In genomic region chr5:124888622-124889521, GRCh38 we compare ENCODE assay signal across 9 cellular contexts.
DNase-seq lines count a peak whose midpoint lies in the region; ATAC-seq, FAIRE-seq and TF ChIP-seq lines count a peak whose summit lies in the region.
"Had no signal": no experiment of that assay in that cellular context is flagged by ENCODE, and none has a peak within 500 bp of the region (broad histone marks: within the 10 kb centered on the region; RNA-seq: fewer than 3 reads in every experiment).

No MANE protein-coding gene starts in this region.

- H3F3A ChIP-seq in neural cell (ENCODE audit: insufficient read depth, low read length, poor library complexity, severe bottlenecking) = no peaks in the 10 kb centered on the region

- CTCF ChIA-PET in endothelial cell of umbilical vein (lab: Charles Lee) = interaction anchor here (1.1 to 1.2 kb wide), 2 partner anchors 13 to 20 kb away, joined by 3 read pairs; no protein-coding TSS in a partner anchor

- no peaks in the 10 kb centered on the region for H3K9me3 ChIP-seq in endothelial cell of umbilical vein (replicated peaks; ENCODE audit: control insufficient read depth, insufficient read depth, low read length)
- no peaks in the 10 kb centered on the region for H3K9me3 ChIP-seq in neural cell (ENCODE audit: low read length)

- TF ChIP-seq RAD21 in neural cell (conservative IDR thresholded peaks at IDR 0.05) = no peak

- H3K4me2 ChIP-seq in endothelial cell of umbilical vein (ENCODE audit: insufficient read depth, low read length) (peak overlapping the region; percentile 63), neural cell (ENCODE audit: low read length) (no peak overlapping the region)

- ATAC-seq in Right ventricle myocardium inferior (no peak), GM21528 (IDR thresholded peaks at IDR 0.05; ENCODE audit: low FRiP score, unreplicated experiment) (no peak), GM21526 (IDR thresholded peaks at IDR 0.05; ENCODE audit: low FRiP score, unreplicated experiment) (no peak)

- H3K4me1 ChIP-seq in endothelial cell of umbilical vein (ENCODE audit: control insufficient read depth, extremely low read depth, insufficient read depth, low read length) = peaks cover 15% of the 10 kb centered on the region

- no peaks in the 10 kb centered on the region for H4K20me1 ChIP-seq in endothelial cell of umbilical vein (replicated peaks; ENCODE audit: control insufficient read depth, extremely low read depth, insufficient read depth, low read length)
- no peaks in the 10 kb centered on the region for H4K20me1 ChIP-seq in neural cell (ENCODE audit: insufficient read depth)

- no peak overlapping the region for H3K4me3 ChIP-seq in endothelial cell of umbilical vein (replicated peaks in 1 of 3; ENCODE audit: insufficient read depth in 1 of 3, low read depth in 1 of 3, low read length in 3 of 3)
- no peak overlapping the region for H3K4me3 ChIP-seq in neural cell (ENCODE audit: low read length)

- FAIRE-seq in endothelial cell of umbilical vein (lab: Jason Lieb, UNC) = no peak

- TF ChIP-seq POLR2A in endothelial cell of umbilical vein (IDR thresholded peaks at IDR 0.05; ENCODE audit: low read depth, low read length) = no peak

- H3K27me3 ChIP-seq in endothelial cell of umbilical vein (ENCODE audit: control insufficient read depth in 2 of 2, insufficient read depth in 2 of 2, low read length in 2 of 2) = no peaks in the 10 kb centered on the region
- no peaks in the 10 kb centered on the region for H3K27me3 ChIP-seq in neural cell (ENCODE audit: insufficient read depth, low read depth, low read length)

- DNase-seq in NCI-H146 (lab: John Stamatoyannopoulos, UW) (peak; percentile 5), NCI-H146 treated with DMSO at 0.1 percent for 48 hours (lab: John Stamatoyannopoulos, UW; ENCODE audit: unreplicated experiment) (no peak), endothelial cell of umbilical vein (ENCODE audit: low read depth, low spot score) (peak; percentile 29), Right ventricle myocardium inferior (ENCODE audit: missing footprints) (no peak), NCI-H187 (lab: John Stamatoyannopoulos, UW) (no peak)
- DNase-seq: stimulated activated naive CD4-positive, alpha-beta T cell treated with Interleukin-2 at 50 U/mL for 16 hours had no signal

- intact Hi-C loops in endothelial cell of umbilical vein (cut with micrococcal nuclease) (loop anchor here (5.0 kb wide), 1 partner anchor 142 kb away; the partner anchor contains the start of gene ZNF608), Right ventricle myocardium inferior (cut with DNase I) (no loop called here)

- BruUV-seq in endothelial cell of umbilical vein (replicated peaks; lab: Mats Ljungman, UMichigan) = no TSS peak

- dilution Hi-C loops in endothelial cell of umbilical vein (cut with MboI; ENCODE audit: extremely low pct_ligation_motif_present, low sequenced_read_pairs) = no loop called here

- no peak for TF ChIP-seq CTCF in endothelial cell of umbilical vein (IDR thresholded peaks at IDR 0.05; ENCODE audit: extremely low read depth in 1 of 2, insufficient read depth in 1 of 2, low read depth in 1 of 2, low read length in 2 of 2)
- TF ChIP-seq CTCF in neural cell (IDR thresholded peaks at IDR 0.05; ENCODE audit: poor library complexity, severe bottlenecking) = no peak

- H3K36me3 ChIP-seq in endothelial cell of umbilical vein (ENCODE audit: control insufficient read depth in 2 of 2, extremely low read depth in 1 of 2, insufficient read depth in 2 of 2, low read length in 2 of 2) = no peaks in the 10 kb centered on the region
- H3K36me3 ChIP-seq in neural cell (ENCODE audit: insufficient read depth, low read length) = no peaks in the 10 kb centered on the region

- peak overlapping the region; percentile 30 for H3K9ac ChIP-seq in endothelial cell of umbilical vein (replicated peaks; ENCODE audit: extremely low read depth, insufficient read depth, low read length)
- H3K9ac ChIP-seq in neural cell (ENCODE audit: low read length) = no peak overlapping the region

- POLR2A ChIA-PET in endothelial cell of umbilical vein (lab: Charles Lee) = interaction anchor here (1.4 kb wide), 1 partner anchor 140 kb away, joined by 3 read pairs; no protein-coding TSS in a partner anchor

- no peak for TF ChIP-seq EP300 in neural cell (conservative IDR thresholded peaks at IDR 0.05; ENCODE audit: poor library complexity, severe bottlenecking)

- no peaks in the 10 kb centered on the region for H3K9me2 ChIP-seq in neural cell (ENCODE audit: insufficient read depth, low read length)

- no peaks in the 10 kb centered on the region for H3K9me1 ChIP-seq in endothelial cell of umbilical vein (replicated peaks; ENCODE audit: control insufficient read depth, extremely low read depth, insufficient read depth, low read length)

- H3K79me2 ChIP-seq in endothelial cell of umbilical vein (ENCODE audit: control insufficient read depth, insufficient read depth, low read length) = no peaks in the 10 kb centered on the region
- H3K79me2 ChIP-seq in neural cell (replicated peaks; ENCODE audit: insufficient read depth, low read length) = no peaks in the 10 kb centered on the region

- H3K27ac ChIP-seq in endothelial cell of umbilical vein (ENCODE audit: insufficient read depth, low read depth, low read length) (no peak overlapping the region), neural cell (ENCODE audit: low read length) (no peak overlapping the region)

- H2AFZ ChIP-seq in endothelial cell of umbilical vein (ENCODE audit: low read depth, low read length) (peak overlapping the region; percentile 18), neural cell (ENCODE audit: low read depth, low read length) (no peak overlapping the region)

TF ChIP-seq in endothelial cell of umbilical vein, 7 proteins besides CTCF, POLR2A, EP300 and RAD21:
- TF ChIP-seq MAX (IDR thresholded peaks at IDR 0.05; ENCODE audit: insufficient read depth, insufficient read length) (no peak), JUN (IDR thresholded peaks at IDR 0.05; ENCODE audit: borderline replicate concordance, insufficient read depth, insufficient read length, low read depth) (no peak), POLR2AphosphoS5 (IDR thresholded peaks at IDR 0.05; ENCODE audit: insufficient read depth, low read depth, low read length) (no peak), GATA2 (IDR thresholded peaks at IDR 0.05; ENCODE audit: insufficient read depth, insufficient read length, low read depth, low read length) (no peak), MYC (IDR thresholded peaks at IDR 0.05; ENCODE audit: low read depth, low read length) (no peak), FOS (IDR thresholded peaks at IDR 0.05; ENCODE audit: borderline replicate concordance, insufficient read depth, low read length) (no peak), EZH2 (IDR thresholded peaks at IDR 0.05; ENCODE audit: borderline replicate concordance, low read depth, low read length, severe bottlenecking) (no peak)

TF ChIP-seq in neural cell, 6 proteins besides CTCF, POLR2A, EP300 and RAD21:
- no peak for TF ChIP-seq EZH2 (IDR thresholded peaks at IDR 0.05; ENCODE audit: borderline replicate concordance, insufficient read depth, low read length, poor library complexity, severe bottlenecking)
- TF ChIP-seq REST (IDR thresholded peaks at IDR 0.05; ENCODE audit: borderline replicate concordance) = peak; percentile 20

Comparison
In these comparisons a context has a peak if more than half of its experiments do, and no peak if none do; other contexts are left out.
1. DNase-seq: peak in NCI-H146 (single experiment) and endothelial cell of umbilical vein (single experiment); none in NCI-H146 treated with DMSO at 0.1 percent for 48 hours (single experiment), Right ventricle myocardium inferior (single experiment) and NCI-H187 (0 of 2).